ENCODE assay signal across 1 cellular context in genomic region chr11:99410636-99411035, GRCh38.
TF ChIP-seq lines count a peak whose summit lies in the region.

No MANE protein-coding gene starts in this region.

TF ChIP-seq in GM23338, 12 proteins besides CTCF, POLR2A, EP300 and RAD21 (continued from another document):
- TF ChIP-seq REST (IDR thresholded peaks at IDR 0.05; ENCODE audit: unreplicated experiment), result no peak
- no peak for TF ChIP-seq ZNF331 (CRISPR knock-in tag; IDR thresholded peaks at IDR 0.05; ENCODE audit: low read depth)
- TF ChIP-seq ZNF114 (CRISPR knock-in tag; IDR thresholded peaks at IDR 0.05), result no peak
- TF ChIP-seq, protein P1, sequence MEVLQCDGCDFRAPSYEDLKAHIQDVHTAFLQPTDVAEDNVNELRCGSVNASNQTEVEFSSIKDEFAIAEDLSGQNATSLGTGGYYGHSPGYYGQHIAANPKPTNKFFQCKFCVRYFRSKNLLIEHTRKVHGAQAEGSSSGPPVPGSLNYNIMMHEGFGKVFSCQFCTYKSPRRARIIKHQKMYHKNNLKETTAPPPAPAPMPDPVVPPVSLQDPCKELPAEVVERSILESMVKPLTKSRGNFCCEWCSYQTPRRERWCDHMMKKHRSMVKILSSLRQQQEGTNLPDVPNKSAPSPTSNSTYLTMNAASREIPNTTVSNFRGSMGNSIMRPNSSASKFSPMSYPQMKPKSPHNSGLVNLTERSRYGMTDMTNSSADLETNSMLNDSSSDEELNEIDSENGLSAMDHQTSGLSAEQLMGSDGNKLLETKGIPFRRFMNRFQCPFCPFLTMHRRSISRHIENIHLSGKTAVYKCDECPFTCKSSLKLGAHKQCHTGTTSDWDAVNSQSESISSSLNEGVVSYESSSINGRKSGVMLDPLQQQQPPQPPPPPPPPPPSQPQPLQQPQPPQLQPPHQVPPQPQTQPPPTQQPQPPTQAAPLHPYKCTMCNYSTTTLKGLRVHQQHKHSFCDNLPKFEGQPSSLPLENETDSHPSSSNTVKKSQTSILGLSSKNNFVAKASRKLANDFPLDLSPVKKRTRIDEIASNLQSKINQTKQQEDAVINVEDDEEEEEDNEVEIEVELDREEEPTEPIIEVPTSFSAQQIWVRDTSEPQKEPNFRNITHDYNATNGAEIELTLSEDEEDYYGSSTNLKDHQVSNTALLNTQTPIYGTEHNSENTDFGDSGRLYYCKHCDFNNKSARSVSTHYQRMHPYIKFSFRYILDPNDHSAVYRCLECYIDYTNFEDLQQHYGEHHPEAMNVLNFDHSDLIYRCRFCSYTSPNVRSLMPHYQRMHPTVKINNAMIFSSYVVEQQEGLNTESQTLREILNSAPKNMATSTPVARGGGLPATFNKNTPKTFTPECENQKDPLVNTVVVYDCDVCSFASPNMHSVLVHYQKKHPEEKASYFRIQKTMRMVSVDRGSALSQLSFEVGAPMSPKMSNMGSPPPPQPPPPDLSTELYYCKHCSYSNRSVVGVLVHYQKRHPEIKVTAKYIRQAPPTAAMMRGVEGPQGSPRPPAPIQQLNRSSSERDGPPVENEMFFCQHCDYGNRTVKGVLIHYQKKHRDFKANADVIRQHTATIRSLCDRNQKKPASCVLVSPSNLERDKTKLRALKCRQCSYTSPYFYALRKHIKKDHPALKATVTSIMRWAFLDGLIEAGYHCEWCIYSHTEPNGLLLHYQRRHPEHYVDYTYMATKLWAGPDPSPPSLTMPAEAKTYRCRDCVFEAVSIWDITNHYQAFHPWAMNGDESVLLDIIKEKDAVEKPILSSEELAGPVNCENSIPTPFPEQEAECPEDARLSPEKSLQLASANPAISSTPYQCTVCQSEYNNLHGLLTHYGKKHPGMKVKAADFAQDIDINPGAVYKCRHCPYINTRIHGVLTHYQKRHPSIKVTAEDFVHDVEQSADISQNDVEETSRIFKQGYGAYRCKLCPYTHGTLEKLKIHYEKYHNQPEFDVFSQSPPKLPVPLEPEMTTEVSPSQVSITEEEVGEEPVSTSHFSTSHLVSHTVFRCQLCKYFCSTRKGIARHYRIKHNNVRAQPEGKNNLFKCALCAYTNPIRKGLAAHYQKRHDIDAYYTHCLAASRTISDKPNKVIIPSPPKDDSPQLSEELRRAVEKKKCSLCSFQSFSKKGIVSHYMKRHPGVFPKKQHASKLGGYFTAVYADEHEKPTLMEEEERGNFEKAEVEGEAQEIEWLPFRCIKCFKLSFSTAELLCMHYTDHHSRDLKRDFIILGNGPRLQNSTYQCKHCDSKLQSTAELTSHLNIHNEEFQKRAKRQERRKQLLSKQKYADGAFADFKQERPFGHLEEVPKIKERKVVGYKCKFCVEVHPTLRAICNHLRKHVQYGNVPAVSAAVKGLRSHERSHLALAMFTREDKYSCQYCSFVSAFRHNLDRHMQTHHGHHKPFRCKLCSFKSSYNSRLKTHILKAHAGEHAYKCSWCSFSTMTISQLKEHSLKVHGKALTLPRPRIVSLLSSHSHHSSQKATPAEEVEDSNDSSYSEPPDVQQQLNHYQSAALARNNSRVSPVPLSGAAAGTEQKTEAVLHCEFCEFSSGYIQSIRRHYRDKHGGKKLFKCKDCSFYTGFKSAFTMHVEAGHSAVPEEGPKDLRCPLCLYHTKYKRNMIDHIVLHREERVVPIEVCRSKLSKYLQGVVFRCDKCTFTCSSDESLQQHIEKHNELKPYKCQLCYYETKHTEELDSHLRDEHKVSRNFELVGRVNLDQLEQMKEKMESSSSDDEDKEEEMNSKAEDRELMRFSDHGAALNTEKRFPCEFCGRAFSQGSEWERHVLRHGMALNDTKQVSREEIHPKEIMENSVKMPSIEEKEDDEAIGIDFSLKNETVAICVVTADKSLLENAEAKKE (CRISPR knock-in tag; IDR thresholded peaks at IDR 0.05), result no peak
- no peak for TF ChIP-seq CREB1 (CRISPR knock-in tag; IDR thresholded peaks at IDR 0.05; ENCODE audit: low read depth)
- no peak for TF ChIP-seq STAT1 (IDR thresholded peaks at IDR 0.05; ENCODE audit: unreplicated experiment)
- no peak for TF ChIP-seq JUNB (IDR thresholded peaks at IDR 0.05; ENCODE audit: unreplicated experiment)
- TF ChIP-seq EZH2 (IDR thresholded peaks at IDR 0.05; ENCODE audit: low read depth, unreplicated experiment), result no peak
- TF ChIP-seq ETS1 (IDR thresholded peaks at IDR 0.05), result no peak
- no peak for TF ChIP-seq NANOG (IDR thresholded peaks at IDR 0.05; ENCODE audit: borderline replicate concordance)
- TF ChIP-seq EZH2phosphoT487 (IDR thresholded peaks at IDR 0.05; ENCODE audit: unreplicated experiment), result no peak
